In the genomic region with DNA sequence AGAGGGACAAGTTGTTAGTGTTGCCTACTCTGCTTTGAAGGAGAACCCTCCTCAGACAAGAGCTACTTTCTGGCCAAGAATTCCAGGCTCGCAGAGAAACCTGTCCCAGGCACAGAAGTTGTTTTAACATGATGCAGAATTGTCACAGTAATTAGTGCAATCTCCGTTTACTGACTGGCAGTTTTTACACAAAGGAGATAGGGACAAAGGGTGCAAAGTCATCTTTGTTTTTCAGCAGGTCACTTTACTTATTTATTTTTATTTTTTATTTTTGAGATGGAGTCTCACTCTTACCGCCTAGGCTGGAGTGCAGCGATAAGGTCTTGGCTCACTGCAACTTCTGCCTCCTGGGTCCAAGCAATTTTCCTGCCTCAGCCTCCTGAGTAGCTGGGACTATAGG, we compare ENCODE assay signal across 32 cellular contexts. TPM values are rescaled to one million over a fixed set of nuclear protein-coding genes. Genes with fewer than 3 reads are reported as not detected.
DNase-seq lines count a peak whose midpoint lies in the region; ATAC-seq, FAIRE-seq and TF ChIP-seq lines count a peak whose summit lies in the region.
"Had no signal": no experiment of that assay in that cellular context is flagged by ENCODE, and none has a peak within 500 bp of the region (broad histone marks: within the 10 kb centered on the region; RNA-seq: fewer than 3 reads in every experiment).

No MANE protein-coding gene starts in this region.

- H3K9me3 ChIP-seq in HUES64 (ENCODE audit: insufficient read depth, low read depth, low read length) (no peaks in the 10 kb centered on the region), K562 (replicated peaks; ENCODE audit: control insufficient read depth, insufficient read depth, low read depth, low read length) (no peaks in the 10 kb centered on the region), thyroid gland (no peaks in the 10 kb centered on the region)

- H3K27me3 Mint-ChIP-seq in mesothelial cell of epicardium (ENCODE audit: low read depth) (no peaks in the 10 kb centered on the region), CD14-positive monocyte (ENCODE audit: low read depth in 3 of 3) (peaks cover 0 to 10% (median 6%) of the 10 kb centered on the region in 3 donors)
- H3K27me3 Mint-ChIP-seq: type B pancreatic cell had no signal

- peak overlapping the region; percentile 60 for H3K27ac Mint-ChIP-seq in mesothelial cell of epicardium
- H3K27ac Mint-ChIP-seq in CD14-positive monocyte = no peak overlapping the region
- H3K27ac Mint-ChIP-seq: activated CD8-positive, alpha-beta T cell treated with anti-CD3 and anti-CD28 coated beads, Interleukin-2, amount 10 ng/mL, durations not matched to agents 7 days and 5 days; activated naive CD4-positive, alpha-beta T cell treated with anti-CD3 and anti-CD28 coated beads, Interleukin-2, amount 50 U/mL, for 24 hours; activated T-helper 2 cell treated with anti-CD3 and anti-CD28 coated beads, Interferon-gamma antibody, Interleukin-2, Interleukin-4, amounts not matched to agents 10 μg/mL and 5 μg/mL and 100 μg/mL, durations not matched to agents 14 hours and 24 hours and 36 hours; immature natural killer cell had no signal

- no peak overlapping the region for H2AFZ ChIP-seq in K562 (ENCODE audit: low read depth, low read length)

- POLR2A ChIA-PET in K562 (lab: Yijun Ruan, JAX) = interaction anchor here (0.7 kb wide), 1 partner anchor 129 kb away, joined by 3 read pairs; no protein-coding TSS in a partner anchor

- H3K79me2 ChIP-seq in K562 (ENCODE audit: control insufficient read depth, insufficient read depth, low read length) = no peaks in the 10 kb centered on the region

- TF ChIP-seq POLR2A in K562 (conservative IDR thresholded peaks at IDR 0.05) (no peak), thyroid gland (IDR thresholded peaks at IDR 0.05) (no peak)

- H3K4me3 Mint-ChIP-seq in mesothelial cell of epicardium (no peak overlapping the region), CD14-positive monocyte (no peak overlapping the region)
- H3K4me3 Mint-ChIP-seq: activated CD8-positive, alpha-beta T cell treated with anti-CD3 and anti-CD28 coated beads, Interleukin-2, amount 10 ng/mL, durations not matched to agents 7 days and 5 days; activated naive CD4-positive, alpha-beta T cell treated with anti-CD3 and anti-CD28 coated beads, Interleukin-2, amount 50 U/mL, for 24 hours; immature natural killer cell; naive B cell; type B pancreatic cell had no signal

- no peak overlapping the region; the same call in 1 of the 2 replicates for H3K4me2 ChIP-seq in K562 (ENCODE audit: insufficient read depth, low read length)

- H3K4me3 ChIP-seq in HUES64 (ENCODE audit: low read length) = no peak overlapping the region
- no peak overlapping the region for H3K4me3 ChIP-seq in K562
- H3K4me3 ChIP-seq in thyroid gland (replicated peaks in 1 of 3) = no peak overlapping the region
- H3K4me3 ChIP-seq: coronary artery had no signal

- DNase-seq in K562 (ENCODE audit: extremely low read depth in 1 of 4, low spot score in 3 of 4) (peak in 1 of 4 experiments; percentile 17), mesothelial cell of epicardium (ENCODE audit: low spot score in 2 of 2, unreplicated experiment in 2 of 2) (no peak), thyroid gland (peak; percentile 37 to 48), hypothalamus (lab: John Stamatoyannopoulos, UW) (no peak), NCI-H2171 (lab: John Stamatoyannopoulos, UW) (no peak), CD14-positive monocyte (ENCODE audit: low spot score) (no peak)
- DNase-seq: activated CD4-positive, alpha-beta T cell treated with anti-CD3 and anti-CD28 coated beads for 4 hours; activated CD8-positive, alpha-beta T cell treated with anti-CD3 and anti-CD28 coated beads, Interleukin-2, amount 10 ng/mL, durations not matched to agents 7 days and 5 days; activated T-cell treated with anti-CD3 and anti-CD28 coated beads for 4 hours; amygdala; C1 segment of cervical spinal cord; DMS79; hippocampal formation; immature natural killer cell; KG1; MM.1S; naive B cell; NCI-H1417 treated with DMSO at 0.1 percent for 48 hours; NCI-H345; occipital lobe; stimulated activated CD4-positive, alpha-beta T cell treated with anti-CD3 and anti-CD28 coated beads, Interleukin-15, amount 100 ng/mL, for 24 hours; stimulated activated CD4-positive, alpha-beta T cell treated with anti-CD3 and anti-CD28 coated beads, Interleukin-4, amount 100 ng/mL, for 4 hours; SW 1271 had no signal

- H3K4me1 Mint-ChIP-seq in mesothelial cell of epicardium = peaks cover 73% of the 10 kb centered on the region
- peaks cover 40% of the 10 kb centered on the region for H3K4me1 Mint-ChIP-seq in CD14-positive monocyte
- H3K4me1 Mint-ChIP-seq: activated naive CD4-positive, alpha-beta T cell treated with anti-CD3 and anti-CD28 coated beads, Interleukin-2, amount 50 U/mL, for 24 hours had no signal

- ATAC-seq in K562 = peak; percentile 68
- ATAC-seq: activated CD8-positive, alpha-beta T cell treated with anti-CD3 and anti-CD28 coated beads, Interleukin-2, amount 10 ng/mL, durations not matched to agents 7 days and 5 days; left lobe of liver had no signal

- H3K27ac ChIP-seq in HUES64 (ENCODE audit: low read depth, low read length) (peak overlapping the region; percentile 41; the same call in 1 of the 2 replicates), K562 (ENCODE audit: extremely low read depth, low read depth, low read length) (0 out of 3 replicates have a peak overlapping the region, but pooled peaks have one; percentile 15), thyroid gland (peak overlapping the region in 1 of 3 donors; percentile 53)
- H3K27ac ChIP-seq: coronary artery, epithelial cell of prostate had no signal

- H3K9me1 ChIP-seq in K562 (ENCODE audit: control insufficient read depth, insufficient read depth, low read length) = no peaks in the 10 kb centered on the region

- FAIRE-seq in K562 (lab: Jason Lieb, UNC) = no peak
- FAIRE-seq: G401.6, RCC 7860 had no signal

- H3K36me3 ChIP-seq in HUES64 (ENCODE audit: insufficient read depth, low read length) = peaks cover 42% of the 10 kb centered on the region
- H3K36me3 ChIP-seq in K562 (ENCODE audit: control insufficient read depth, insufficient read depth, low read length) = no peaks in the 10 kb centered on the region
- H3K36me3 ChIP-seq in thyroid gland = no peaks in the 10 kb centered on the region

- no peak; the same call in 1 of the 2 replicates for TF ChIP-seq EP300 in K562 (IDR thresholded peaks at IDR 0.05; ENCODE audit: low read length)

- no peaks in the 10 kb centered on the region for H3K27me3 ChIP-seq in HUES64 (ENCODE audit: insufficient read depth, low read length)
- no peaks in the 10 kb centered on the region for H3K27me3 ChIP-seq in K562 (ENCODE audit: control insufficient read depth in 2 of 2, insufficient read depth in 2 of 2, low read length in 2 of 2)
- H3K27me3 ChIP-seq in thyroid gland = no peaks in the 10 kb centered on the region

- no peaks in the 10 kb centered on the region for H3K9me3 Mint-ChIP-seq in mesothelial cell of epicardium
- H3K9me3 Mint-ChIP-seq in CD14-positive monocyte = no peaks in the 10 kb centered on the region
- H3K9me3 Mint-ChIP-seq: activated naive CD4-positive, alpha-beta T cell treated with anti-CD3 and anti-CD28 coated beads, Interleukin-2, amount 50 U/mL, for 24 hours; activated T-helper 2 cell treated with anti-CD3 and anti-CD28 coated beads, Interferon-gamma antibody, Interleukin-2, Interleukin-4, amounts not matched to agents 10 μg/mL and 5 μg/mL and 100 μg/mL, durations not matched to agents 14 hours and 24 hours and 36 hours; type B pancreatic cell had no signal

- H3K9ac ChIP-seq in HUES64 (ENCODE audit: low read depth, low read length) (peak overlapping the region; percentile 30; the same call in 1 of the 2 replicates), K562 (ENCODE audit: insufficient read depth in 1 of 2, low read depth in 2 of 2, low read length in 2 of 2) (no peak overlapping the region)

- no peaks in the 10 kb centered on the region for H4K20me1 ChIP-seq in K562 (replicated peaks; ENCODE audit: control insufficient read depth, insufficient read depth, low read length)

- CTCF ChIA-PET in K562 (lab: Yijun Ruan, JAX; ENCODE audit: low intra/inter-chr PET ratio) = no interaction called here

- intact Hi-C loops in K562 (cut with micrococcal nuclease) (no loop called here), thyroid gland (cut with DNase I) (no loop called here), CD14-positive monocyte (cut with micrococcal nuclease) (no loop called here)

- no peak for TF ChIP-seq RAD21 in K562 (CRISPR knock-in tag; conservative IDR thresholded peaks at IDR 0.05 in 1 of 2, IDR thresholded peaks at IDR 0.05 in 1 of 2)

- H3K4me1 ChIP-seq in HUES64 (ENCODE audit: insufficient read depth, low read length) = peaks cover 74% of the 10 kb centered on the region
- H3K4me1 ChIP-seq in K562 (replicated peaks in 1 of 2; ENCODE audit: control insufficient read depth in 2 of 2, insufficient read depth in 2 of 2, low read length in 2 of 2) = peaks cover 0 to 13% of the 10 kb centered on the region in 2 experiments; a peak in 3 of 5 replicates
- H3K4me1 ChIP-seq in thyroid gland = peaks cover 20 to 32% of the 10 kb centered on the region in 2 donors

- in situ Hi-C loops in K562 (cut with MboI) = no loop called here

- BruUV-seq in K562 (replicated peaks; lab: Mats Ljungman, UMichigan) = no TSS peak

- 86% methylated on average over 4 of the region's 4 CpGs for WGBS in HUES64
- 2% methylated on average over 4 of the region's 4 CpGs for WGBS in K562 (ENCODE audit: insufficient coverage, low coverage, missing lambda C conversion rate)
- WGBS in thyroid gland, 2 donors = 48 to 59% methylated on average over 4 of the region's 4 CpGs

- H3K36me3 Mint-ChIP-seq in mesothelial cell of epicardium = peaks cover 14% of the 10 kb centered on the region
- H3K36me3 Mint-ChIP-seq in CD14-positive monocyte = peaks cover 66 to 69% of the 10 kb centered on the region in 2 donors

- TF ChIP-seq CTCF in K562 (IDR thresholded peaks at IDR 0.05 in 2 of 3, conservative IDR thresholded peaks at IDR 0.05 in 1 of 3; ENCODE audit: insufficient read depth in 2 of 3, low read depth in 1 of 3, low read length in 3 of 3) (no peak), mesothelial cell of epicardium (IDR thresholded peaks at IDR 0.05; ENCODE audit: unreplicated experiment) (no peak), thyroid gland (IDR thresholded peaks at IDR 0.05) (no peak), CD14-positive monocyte (IDR thresholded peaks at IDR 0.05) (no peak)

RNA-seq across cellular contexts. Expression of a gene that starts 12.3 kb away (rescaled TPM):
- polyA plus RNA-seq in HUES64 (2013, experiment 1 of 2) = 31.2 TPM
- polyA plus RNA-seq in HUES64 (2013, experiment 2 of 2) = 33.5 TPM
- 1.9 and 4.4 TPM in 2 replicates for total RNA-seq in K562 (2011; cell fraction: chromatin; rRNA removed; ENCODE audit: low replicate concordance)
- 2.4 and 3.0 TPM in 2 replicates for total RNA-seq in K562 (2011; cell fraction: nucleolus; rRNA removed)
- total RNA-seq in K562 (2011; cell fraction: nucleoplasm; rRNA removed) = 1.9 and 2.7 TPM in 2 replicates
- total RNA-seq in K562 (2014; rRNA removed) (0.32 and 0.41 TPM in 2 replicates), K562 (2014; rRNA removed; fragmentation: Illumina TruSeq; extraction: Trizol) (0.48 and 0.80 TPM in 2 replicates), K562 (2015; rRNA removed; fragmentation: Illumina TruSeq; extraction: Trizol) (0.68 and 1.2 TPM in 2 replicates), K562 (2021) (2.0 and 2.8 TPM in 2 replicates), mesothelial cell of epicardium (76.4 to 84.0 TPM (median 78.0 TPM) in 3 replicates), thyroid gland (10 to 100 TPM; 16.2 to 67.1 (median 25.3) TPM)
- polyA plus RNA-seq in K562 (2011; rRNA removed) (0.42 and 0.53 TPM in 2 replicates), K562 (2014; fragmentation: Illumina TruSeq; extraction: Trizol) (2.1 and 2.4 TPM in 2 replicates), K562 (2014; fragmentation: Nextera tagmentation; extraction: Ambion mirVana) (under 1 TPM; 0.52 to 0.92 TPM), K562 (2014; rRNA removed) (0.39 and 1.4 TPM in 2 replicates), CD14-positive monocyte (1 to 10 TPM; 2.1 to 6.1 TPM)
- polyA plus RNA-seq in K562 (2011; cell fraction: cytosol; rRNA removed) = 0.15 and 0.35 TPM in 2 replicates
- 1.6 and 2.2 TPM in 2 replicates for polyA plus RNA-seq in K562 (2011; cell fraction: nucleus; rRNA removed)
- 1.4 and 2.2 TPM in 2 replicates for polyA plus RNA-seq in K562 (2012)
- 0.25 and 0.69 TPM in 2 replicates for polyA minus RNA-seq in K562 (2011; rRNA and poly(A)+ RNA removed)
- polyA minus RNA-seq in K562 (2011; cell fraction: cytosol; rRNA and poly(A)+ RNA removed) = 0.91 and 1.5 TPM in 2 replicates
- 1.6 and 2.4 TPM in 2 replicates for polyA minus RNA-seq in K562 (2011; cell fraction: nucleus; rRNA and poly(A)+ RNA removed)

Comparison
In these comparisons a context has a peak if more than half of its experiments do, and no peak if none do; other contexts are left out.
1. DNase-seq: peak in thyroid gland (2 of 2); none in mesothelial cell of epicardium (0 of 2), hypothalamus (0 of 51), NCI-H2171 (single experiment) and CD14-positive monocyte (single experiment).